Comparison of ENCODE assay signal across 11 cellular contexts in the genomic region with DNA sequence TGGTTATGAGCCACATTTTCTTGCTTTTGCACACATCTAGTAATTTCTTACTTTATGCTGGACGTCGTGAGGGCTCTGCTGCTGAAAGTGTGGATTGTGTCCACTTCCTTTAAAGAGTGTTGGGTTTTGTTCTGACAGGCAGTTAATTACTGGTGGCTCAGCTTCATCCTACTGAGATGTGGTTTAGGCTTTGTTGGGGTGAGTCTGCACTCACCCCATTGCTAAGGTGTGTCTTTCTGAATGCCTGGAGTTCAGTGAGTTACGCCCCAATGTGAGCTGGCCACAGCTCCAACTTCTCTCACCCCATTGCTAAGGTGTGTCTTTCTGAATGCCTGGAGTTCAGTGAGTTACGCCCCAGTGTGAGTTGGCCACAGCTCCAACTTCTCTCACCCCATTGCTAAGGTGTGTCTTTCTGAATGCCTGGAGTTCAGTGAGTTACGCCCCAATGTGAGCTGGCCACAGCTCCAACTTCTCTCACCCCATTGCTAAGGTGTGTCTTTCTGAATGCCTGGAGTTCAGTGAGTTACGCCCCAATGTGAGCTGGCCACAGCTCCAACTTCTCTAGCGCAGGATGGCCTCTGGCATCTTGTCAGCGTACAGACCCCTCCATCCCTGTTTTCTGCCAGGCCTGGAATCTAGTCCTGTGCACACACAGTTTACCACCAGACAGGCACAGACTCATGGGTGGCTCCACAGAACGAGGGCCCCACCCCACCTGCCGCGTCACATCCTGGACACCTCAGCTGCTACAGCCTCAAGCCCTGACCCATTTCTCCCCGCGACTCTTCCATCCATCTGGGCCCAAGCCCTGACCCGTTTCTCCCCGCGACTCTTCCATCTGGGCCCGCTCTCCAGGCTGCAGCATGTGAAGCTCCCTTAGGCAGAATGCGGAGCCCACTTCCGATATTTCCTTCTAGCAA. TPM values are rescaled to one million over a fixed set of nuclear protein-coding genes. Genes with fewer than 3 reads are reported as not detected.
DNase-seq lines count a peak whose midpoint lies in the region; ATAC-seq and TF ChIP-seq lines count a peak whose summit lies in the region.
"Not testable (repeated sequence)": the region's sequence is repeated elsewhere in the genome, so short reads cannot be mapped to it uniquely, and the experiment has no call there.
"Had no signal": no experiment of that assay in that cellular context is flagged by ENCODE, and none has a peak within 500 bp of the region (broad histone marks: within the 10 kb centered on the region; RNA-seq: fewer than 3 reads in every experiment).

No MANE protein-coding gene starts in this region.

- not testable (repeated sequence) for H3K36me3 Mint-ChIP-seq in CD14-positive monocyte; activated naive CD8-positive, alpha-beta T cell treated with anti-CD3 and anti-CD28 coated beads, Interleukin-2, amount 10 ng/mL, durations not matched to agents 7 days and 5 days

- H3K9ac ChIP-seq in mucosa of stomach (ENCODE audit: low read length), result peak overlapping the region; percentile 46

- not testable (repeated sequence) for H3K36me3 ChIP-seq in mucosa of stomach (ENCODE audit: control insufficient read depth, insufficient read depth, low read length)

- not testable (repeated sequence) for H3K27me3 ChIP-seq in mucosa of stomach (ENCODE audit: control insufficient read depth, insufficient read depth, low read length)

- H3K4me3 Mint-ChIP-seq in CD14-positive monocyte; activated naive CD8-positive, alpha-beta T cell treated with anti-CD3 and anti-CD28 coated beads, Interleukin-2, amount 10 ng/mL, durations not matched to agents 7 days and 5 days: not testable (repeated sequence)

- TF ChIP-seq CTCF in CD14-positive monocyte (IDR thresholded peaks at IDR 0.05), result not testable (repeated sequence)

- DNase-seq in CD14-positive monocyte (ENCODE audit: low spot score), result peak; percentile 15
- DNase-seq in NCI-H460 (ENCODE audit: extremely low read depth, low read depth), result peak; percentile 74
- DNase-seq in activated naive CD8-positive, alpha-beta T cell treated with anti-CD3 and anti-CD28 coated beads, Interleukin-2, amount 10 ng/mL, durations not matched to agents 7 days and 5 days, result peak; percentile 2
- DNase-seq in left cardiac atrium, result peak; percentile 13

- peaks cover 2 to 13% (median 6%) of the 10 kb centered on the region in 3 donors for H3K27me3 Mint-ChIP-seq in CD14-positive monocyte (ENCODE audit: low read depth in 3 of 3)
- not testable (repeated sequence) for H3K27me3 Mint-ChIP-seq in activated naive CD8-positive, alpha-beta T cell treated with anti-CD3 and anti-CD28 coated beads, Interleukin-2, amount 10 ng/mL, durations not matched to agents 7 days and 5 days

- H3K9me3 ChIP-seq in mucosa of stomach (ENCODE audit: control insufficient read depth, low read length), result not testable (repeated sequence)

- peak overlapping the region in 17 of 21 experiments; percentile 13 to 84 (median 60) for H3K27ac ChIP-seq in skin epidermis

- peaks cover 2 to 30% (median 11%) of the 10 kb centered on the region in 7 donors for H3K9me3 Mint-ChIP-seq in CD14-positive monocyte
- H3K9me3 Mint-ChIP-seq in activated naive CD8-positive, alpha-beta T cell treated with anti-CD3 and anti-CD28 coated beads, Interleukin-2, amount 10 ng/mL, durations not matched to agents 7 days and 5 days, result not testable (repeated sequence)

- not testable (repeated sequence) for H3K4me3 ChIP-seq in mucosa of stomach (ENCODE audit: low read length); skin epidermis

- H3K4me1 ChIP-seq in mucosa of stomach (ENCODE audit: control insufficient read depth, insufficient read depth, low read length), result peaks cover 25% of the 10 kb centered on the region

- intact Hi-C loops in CD14-positive monocyte (cut with micrococcal nuclease); left cardiac atrium (cut with DNase I): not testable (repeated sequence)

- H3K27ac Mint-ChIP-seq in CD14-positive monocyte, result peak overlapping the region in 1 of 7 donors; percentile 38
- H3K27ac Mint-ChIP-seq in activated naive CD8-positive, alpha-beta T cell treated with anti-CD3 and anti-CD28 coated beads, Interleukin-2, amount 10 ng/mL, durations not matched to agents 7 days and 5 days, result not testable (repeated sequence)

- ATAC-seq in activated naive CD8-positive, alpha-beta T cell treated with anti-CD3 and anti-CD28 coated beads, Interleukin-2, amount 10 ng/mL, durations not matched to agents 7 days and 5 days (ENCODE audit: low read depth); left cardiac atrium: not testable (repeated sequence)
- peak; percentile 92 for ATAC-seq in esophagus mucosa

- POLR2A ChIA-PET in activated naive CD8-positive, alpha-beta T cell treated with anti-CD3 and anti-CD28 coated beads, Interleukin-2, amount 10 ng/mL, durations not matched to agents 7 days and 5 days (lab: Charles Lee), result not testable (repeated sequence)

- H3K4me1 Mint-ChIP-seq in CD14-positive monocyte, result not testable (repeated sequence)
- H3K4me1 Mint-ChIP-seq in activated naive CD8-positive, alpha-beta T cell treated with anti-CD3 and anti-CD28 coated beads, Interleukin-2, amount 10 ng/mL, durations not matched to agents 7 days and 5 days, result peaks cover 10% of the 10 kb centered on the region

RNA-seq across cellular contexts. Expression of a gene that starts 39.5 kb away (rescaled TPM):
- polyA plus RNA-seq in CD14-positive monocyte, result not detected
- 2.1 and 2.7 TPM in 2 replicates for total RNA-seq in NCI-H460 (2014; rRNA removed; shearing (Covaris generic))
- polyA plus RNA-seq in NCI-H460 (2014; cell fraction: nucleus; rRNA removed), result 2.2 and 8.6 TPM in 2 replicates
- total RNA-seq in activated naive CD8-positive, alpha-beta T cell treated with anti-CD3 and anti-CD28 coated beads, Interleukin-2, amount 10 ng/mL, durations not matched to agents 7 days and 5 days, result not detected
- total RNA-seq in esophagus mucosa (0.64 TPM), left cardiac atrium (1 to 10 TPM; 1.2 to 1.7 TPM)
- total RNA-seq: B cell, LHCN-M2, RPMI7951 had no signal
- polyA plus RNA-seq: CD8-positive, alpha-beta memory T cell had no signal

Comparison
In these comparisons a context has a peak if more than half of its experiments do, and no peak if none do; other contexts are left out.
1. DNase-seq: peak in every context shown above with its lines; median percentile 74 in NCI-H460; 15 in CD14-positive monocyte; 13 in left cardiac atrium; 2 in activated naive CD8-positive, alpha-beta T cell treated with anti-CD3 and anti-CD28 coated beads, Interleukin-2, amount 10 ng/mL, durations not matched to agents 7 days and 5 days.